Comparison of ENCODE assay signal across 19 cellular contexts in genomic region chr9:122325124-122325523, GRCh38. TPM values are rescaled to one million over a fixed set of nuclear protein-coding genes. Genes with fewer than 3 reads are reported as not detected.
DNase-seq lines count a peak whose midpoint lies in the region; ATAC-seq and TF ChIP-seq lines count a peak whose summit lies in the region.
"Had no signal": no experiment of that assay in that cellular context is flagged by ENCODE, and none has a peak within 500 bp of the region (broad histone marks: within the 10 kb centered on the region; RNA-seq: fewer than 3 reads in every experiment).

No MANE protein-coding gene starts in this region.

- H3K4me1 ChIP-seq in smooth muscle cell (ENCODE audit: low read depth), result no peaks in the 10 kb centered on the region
- no peaks in the 10 kb centered on the region for H3K4me1 ChIP-seq in thyroid gland
- H3K4me1 ChIP-seq: parathyroid adenoma had no signal

- H3K27me3 ChIP-seq in smooth muscle cell (ENCODE audit: low read depth) (no peaks in the 10 kb centered on the region), thyroid gland (no peaks in the 10 kb centered on the region)
- H3K27me3 ChIP-seq: MG63 had no signal

- TF ChIP-seq CTCF in fibroblast of the aortic adventitia (IDR thresholded peaks at IDR 0.05; ENCODE audit: insufficient read depth, low read length) (no peak), smooth muscle cell (IDR thresholded peaks at IDR 0.05; ENCODE audit: borderline replicate concordance, insufficient read depth, poor library complexity, severe bottlenecking) (no peak), thyroid gland (IDR thresholded peaks at IDR 0.05) (no peak)

- intact Hi-C loops in thyroid gland (cut with DNase I), result no loop called here

- H3K79me2 ChIP-seq in smooth muscle cell (ENCODE audit: low read depth), result no peaks in the 10 kb centered on the region
- H3K79me2 ChIP-seq: parathyroid adenoma had no signal

- no peaks in the 10 kb centered on the region for H3K27me3 Mint-ChIP-seq in activated naive CD4-positive, alpha-beta T cell treated with anti-CD3 and anti-CD28 coated beads, Interleukin-2, amount 10 ng/mL, durations not matched to agents 7 days and 5 days
- H3K27me3 Mint-ChIP-seq: activated naive CD4-positive, alpha-beta T cell treated with anti-CD3 and anti-CD28 coated beads, Interleukin-2, amount 50 U/mL, for 24 hours; naive B cell; T-cell had no signal

- no peak overlapping the region for H3K4me2 ChIP-seq in smooth muscle cell

- H4K20me1 ChIP-seq in smooth muscle cell (ENCODE audit: low read depth), result no peaks in the 10 kb centered on the region

- H2AFZ ChIP-seq in smooth muscle cell (ENCODE audit: low read depth), result no peak overlapping the region
- H2AFZ ChIP-seq: parathyroid adenoma had no signal

- H3K36me3 ChIP-seq in smooth muscle cell (ENCODE audit: low read depth), result peaks cover 13% of the 10 kb centered on the region
- peaks cover 18 to 19% of the 10 kb centered on the region in 2 donors for H3K36me3 ChIP-seq in thyroid gland

- H3K27ac ChIP-seq in smooth muscle cell (ENCODE audit: low read depth), result peak overlapping the region; percentile 35
- peak overlapping the region in 1 of 3 donors; percentile 5 for H3K27ac ChIP-seq in thyroid gland
- H3K27ac ChIP-seq: parathyroid adenoma had no signal

- peaks cover 0 to 14% of the 10 kb centered on the region in 2 donors for H3K36me3 Mint-ChIP-seq in activated naive CD4-positive, alpha-beta T cell treated with anti-CD3 and anti-CD28 coated beads, Interleukin-2, amount 50 U/mL, for 72 hours
- peaks cover 15% of the 10 kb centered on the region for H3K36me3 Mint-ChIP-seq in activated naive CD4-positive, alpha-beta T cell treated with anti-CD3 and anti-CD28 coated beads, Interleukin-2, amount 10 ng/mL, durations not matched to agents 7 days and 5 days

- H3K4me3 ChIP-seq in fibroblast of the aortic adventitia (ENCODE audit: low read depth, low read length) (no peak overlapping the region), smooth muscle cell (no peak overlapping the region), thyroid gland (replicated peaks in 1 of 3) (no peak overlapping the region)
- H3K4me3 ChIP-seq: MG63 had no signal

- no peak overlapping the region for H3K4me3 Mint-ChIP-seq in activated naive CD4-positive, alpha-beta T cell treated with anti-CD3 and anti-CD28 coated beads, Interleukin-2, amount 10 ng/mL, durations not matched to agents 7 days and 5 days
- H3K4me3 Mint-ChIP-seq: activated naive CD4-positive, alpha-beta T cell treated with anti-CD3 and anti-CD28 coated beads, Interleukin-2, amount 50 U/mL, for 24 hours; naive B cell; T-cell had no signal

- DNase-seq in activated naive CD4-positive, alpha-beta T cell treated with anti-CD3 and anti-CD28 coated beads, Interleukin-2, amount 50 U/mL, for 72 hours (ENCODE audit: low spot score in 2 of 2), result no peak
- DNase-seq in activated naive CD4-positive, alpha-beta T cell treated with anti-CD3 and anti-CD28 coated beads, Interleukin-2, amount 10 ng/mL, durations not matched to agents 7 days and 5 days, result no peak
- DNase-seq in RPMI7951 (ENCODE audit: low read depth) (peak; percentile 4), fibroblast of the aortic adventitia (ENCODE audit: low read depth) (peak; percentile 31), smooth muscle cell (lab: John Stamatoyannopoulos, UW; ENCODE audit: unreplicated experiment) (no peak), thyroid gland (no peak), AG20443 (ENCODE audit: low spot score) (no peak)
- DNase-seq: effector memory CD4-positive, alpha-beta T cell; foreskin fibroblast; MG63; naive B cell; NCI-H1694 treated with DMSO at 0.1 percent for 48 hours; NCI-H446 treated with DMSO at 0.1 percent for 48 hours; SHP77; substantia nigra; T-cell had no signal

- no peaks in the 10 kb centered on the region for H3K9me3 Mint-ChIP-seq in activated naive CD4-positive, alpha-beta T cell treated with anti-CD3 and anti-CD28 coated beads, Interleukin-2, amount 50 U/mL, for 72 hours
- no peaks in the 10 kb centered on the region for H3K9me3 Mint-ChIP-seq in activated naive CD4-positive, alpha-beta T cell treated with anti-CD3 and anti-CD28 coated beads, Interleukin-2, amount 10 ng/mL, durations not matched to agents 7 days and 5 days
- H3K9me3 Mint-ChIP-seq: activated naive CD4-positive, alpha-beta T cell treated with anti-CD3 and anti-CD28 coated beads, Interleukin-2, amount 50 U/mL, for 24 hours; naive B cell; T-cell had no signal

- ATAC-seq in activated naive CD4-positive, alpha-beta T cell treated with anti-CD3 and anti-CD28 coated beads, Interleukin-2, amount 50 U/mL, for 72 hours, result peak; percentile 95 to 96
- no peak for ATAC-seq in GM18909 (IDR thresholded peaks at IDR 0.05; ENCODE audit: poor library complexity, unreplicated experiment)
- ATAC-seq: T-cell had no signal

- CTCF ChIA-PET in activated naive CD4-positive, alpha-beta T cell treated with anti-CD3 and anti-CD28 coated beads, Interleukin-2, amount 10 ng/mL, durations not matched to agents 7 days and 5 days (lab: Charles Lee), result no interaction called here

- H3K9ac ChIP-seq in smooth muscle cell (ENCODE audit: low read depth), result no peak overlapping the region
- H3K9ac ChIP-seq: parathyroid adenoma had no signal

- H3K9me3 ChIP-seq in smooth muscle cell (replicated peaks; ENCODE audit: low read depth) (no peaks in the 10 kb centered on the region), thyroid gland (no peaks in the 10 kb centered on the region)
- H3K9me3 ChIP-seq: MG63 had no signal

- TF ChIP-seq POLR2A in thyroid gland (IDR thresholded peaks at IDR 0.05), result no peak

- no peak overlapping the region for H3K27ac Mint-ChIP-seq in activated naive CD4-positive, alpha-beta T cell treated with anti-CD3 and anti-CD28 coated beads, Interleukin-2, amount 50 U/mL, for 72 hours
- H3K27ac Mint-ChIP-seq in activated naive CD4-positive, alpha-beta T cell treated with anti-CD3 and anti-CD28 coated beads, Interleukin-2, amount 10 ng/mL, durations not matched to agents 7 days and 5 days, result no peak overlapping the region
- H3K27ac Mint-ChIP-seq: activated naive CD4-positive, alpha-beta T cell treated with anti-CD3 and anti-CD28 coated beads, Interleukin-2, amount 50 U/mL, for 24 hours; T-cell had no signal

- 16% methylated on average over 1 of the region's 1 CpG for WGBS in smooth muscle cell (ENCODE audit: low lambda C conversion rate)
- 48 to 64% methylated on average over 1 of the region's 1 CpG for WGBS in thyroid gland, 2 donors

- no peaks in the 10 kb centered on the region for H3F3A ChIP-seq in smooth muscle cell (ENCODE audit: low read depth)

- H3K4me1 Mint-ChIP-seq in activated naive CD4-positive, alpha-beta T cell treated with anti-CD3 and anti-CD28 coated beads, Interleukin-2, amount 10 ng/mL, durations not matched to agents 7 days and 5 days, result no peaks in the 10 kb centered on the region
- H3K4me1 Mint-ChIP-seq: activated naive CD4-positive, alpha-beta T cell treated with anti-CD3 and anti-CD28 coated beads, Interleukin-2, amount 50 U/mL, for 24 hours; T-cell had no signal

RNA-seq across cellular contexts. Expression of gene PTGS1, which starts 45.7 kb away (rescaled TPM):
- under 1 TPM; 0.25 to 0.54 TPM for total RNA-seq in activated naive CD4-positive, alpha-beta T cell treated with anti-CD3 and anti-CD28 coated beads, Interleukin-2, amount 50 U/mL, for 72 hours
- total RNA-seq in RPMI7951 (2014; rRNA removed; shearing (Covaris generic)), result 10.1 and 11.5 TPM in 2 replicates
- total RNA-seq in fibroblast of the aortic adventitia (ENCODE audit: low replicate concordance) (6.3 and 173 TPM in 2 replicates), smooth muscle cell (0.13 and 2.3 TPM in 2 replicates), thyroid gland (1 to 10 TPM; 2.3 to 4.0 (median 3.5) TPM)
- 0.06 and 1.6 TPM in 2 replicates for polyA plus RNA-seq in smooth muscle cell

Comparison
In these comparisons a context has a peak if more than half of its experiments do, and no peak if none do; other contexts are left out.
1. DNase-seq: peak in RPMI7951 (single experiment) and fibroblast of the aortic adventitia (single experiment); none in activated naive CD4-positive, alpha-beta T cell treated with anti-CD3 and anti-CD28 coated beads, Interleukin-2, amount 50 U/mL, for 72 hours (0 of 2), activated naive CD4-positive, alpha-beta T cell treated with anti-CD3 and anti-CD28 coated beads, Interleukin-2, amount 10 ng/mL, durations not matched to agents 7 days and 5 days (single experiment), smooth muscle cell (single experiment), thyroid gland (0 of 2) and AG20443 (single experiment).